ENCODE assay signal across 8 cellular contexts in genomic region chr16:90019543-90020259, GRCh38. TPM values are rescaled to one million over a fixed set of nuclear protein-coding genes. Genes with fewer than 3 reads are reported as not detected.
DNase-seq lines count a peak whose midpoint lies in the region; ATAC-seq, FAIRE-seq and TF ChIP-seq lines count a peak whose summit lies in the region.

No MANE protein-coding gene starts in this region.

- H3K4me1 ChIP-seq in BLaER1 treated with 17β-estradiol and CSF1 and Interleukin-3, amounts not matched to agents 10 nM and 100 nM: peaks cover 36 to 62% (median 50%) of the 10 kb centered on the region in 10 experiments
- H3K4me1 ChIP-seq in HEK293 (ENCODE audit: control insufficient read depth, insufficient read depth, low read length) (peaks cover 20% of the 10 kb centered on the region), RWPE2 (ENCODE audit: insufficient read depth, poor library complexity, severe bottlenecking) (peaks cover 19% of the 10 kb centered on the region), iPS DF 6.9 (ENCODE audit: control insufficient read depth, insufficient read depth, low read length) (peaks cover 6% of the 10 kb centered on the region; the same call in 1 of the 2 replicates), small intestine (ENCODE audit: control insufficient read depth in 2 of 2, insufficient read depth in 1 of 2, low read depth in 1 of 2, low read length in 1 of 2) (peaks cover 0 to 4% of the 10 kb centered on the region in 2 donors)

- WGBS in iPS DF 6.9 (ENCODE audit: insufficient coverage, insufficient read length): no CpG with 5 or more reads among the region's 57 CpGs
- 0 to 8% (median 2%) methylated on average over 22 to 57 of the region's 57 CpGs for WGBS in small intestine, 3 donors

- CTCF ChIA-PET in HEK293 (lab: Yijun Ruan, JAX): interaction anchor here (0.8 to 1.7 kb wide), 6 partner anchors 11 to 320 kb away, joined by 3 to 6 read pairs (median 3); no protein-coding TSS in a partner anchor

- no peak for DNase-seq in RWPE2 (ENCODE audit: low spot score)
- peak; percentile 78 for DNase-seq in amniotic epithelial cell (ENCODE audit: low read depth)
- DNase-seq in iPS DF 6.9 (ENCODE audit: low read depth, low spot score): no peak
- no peak for DNase-seq in small intestine

- peak overlapping the region in 9 of 11 experiments; percentile 40 to 78 (median 63); a peak in 15 of 22 replicates for H3K9ac ChIP-seq in BLaER1 treated with 17β-estradiol and CSF1 and Interleukin-3, amounts not matched to agents 10 nM and 100 nM

- H3K36me3 ChIP-seq in BLaER1 treated with 17β-estradiol and CSF1 and Interleukin-3, amounts not matched to agents 10 nM and 100 nM: no peaks in the 10 kb centered on the region
- H3K36me3 ChIP-seq in HEK293 (ENCODE audit: control insufficient read depth in 2 of 2, insufficient read depth in 1 of 2, low read length in 2 of 2): peaks cover 0 to 13% of the 10 kb centered on the region in 2 experiments; a peak in 2 of 3 replicates
- no peaks in the 10 kb centered on the region for H3K36me3 ChIP-seq in RWPE2 (ENCODE audit: low read depth)
- no peaks in the 10 kb centered on the region; the same call in 1 of the 2 replicates for H3K36me3 ChIP-seq in iPS DF 6.9 (ENCODE audit: control insufficient read depth, insufficient read depth, low read length)
- H3K36me3 ChIP-seq in small intestine (ENCODE audit: control insufficient read depth in 2 of 2, insufficient read depth in 2 of 2, low read length in 2 of 2): no peaks in the 10 kb centered on the region

- H3K9me3 ChIP-seq in BLaER1 treated with 17β-estradiol and CSF1 and Interleukin-3, amounts not matched to agents 10 nM and 100 nM (replicated peaks in 1 of 11): no peaks in the 10 kb centered on the region
- no peaks in the 10 kb centered on the region for H3K9me3 ChIP-seq in HEK293 (ENCODE audit: control insufficient read depth, insufficient read depth, low read depth, low read length)
- no peaks in the 10 kb centered on the region for H3K9me3 ChIP-seq in RWPE2 (ENCODE audit: severe bottlenecking)
- no peaks in the 10 kb centered on the region for H3K9me3 ChIP-seq in iPS DF 6.9 (ENCODE audit: control insufficient read depth, insufficient read depth, low read length)
- H3K9me3 ChIP-seq in small intestine (ENCODE audit: control insufficient read depth, low read depth): no peaks in the 10 kb centered on the region

- peak; percentile 10 for ATAC-seq in RWPE2 (ENCODE audit: low read depth)
- ATAC-seq in GM21381 (IDR thresholded peaks at IDR 0.05; ENCODE audit: unreplicated experiment): no peak
- ATAC-seq in GM21529 (IDR thresholded peaks at IDR 0.05; ENCODE audit: unreplicated experiment): no peak

- peak overlapping the region; percentile 64 to 75 (median 67) for H3K4me3 ChIP-seq in BLaER1 treated with 17β-estradiol and CSF1 and Interleukin-3, amounts not matched to agents 10 nM and 100 nM
- H3K4me3 ChIP-seq in HEK293 (ENCODE audit: low read depth, low read length) (peak overlapping the region; percentile 48), RWPE2 (ENCODE audit: severe bottlenecking) (peak overlapping the region; percentile 87), iPS DF 6.9 (ENCODE audit: low read length) (peak overlapping the region; percentile 68; the same call in 1 of the 2 replicates), small intestine (ENCODE audit: low read depth in 1 of 2, low read length in 2 of 2) (peak overlapping the region; percentile 42 to 67)

- FAIRE-seq in small intestine (lab: Jason Lieb, UNC): no peak

- peaks cover 19 to 55% (median 40%) of the 10 kb centered on the region in 11 experiments for H3K27me3 ChIP-seq in BLaER1 treated with 17β-estradiol and CSF1 and Interleukin-3, amounts not matched to agents 10 nM and 100 nM
- no peaks in the 10 kb centered on the region for H3K27me3 ChIP-seq in RWPE2 (ENCODE audit: insufficient read depth, poor library complexity, severe bottlenecking)
- no peaks in the 10 kb centered on the region for H3K27me3 ChIP-seq in iPS DF 6.9 (ENCODE audit: control insufficient read depth, insufficient read depth, low read length)
- no peaks in the 10 kb centered on the region for H3K27me3 ChIP-seq in small intestine (ENCODE audit: control insufficient read depth in 2 of 2, insufficient read depth in 2 of 2, low read length in 2 of 2)

- POLR2A ChIA-PET in HEK293 (lab: Yijun Ruan, JAX): interaction anchor here (1.1 to 3.3 kb wide), 3 partner anchors 15 to 97 kb away, joined by 3 to 14 read pairs (median 3); partner anchors contain the start of gene TUBB3

- peaks cover 0 to 29% (median 9%) of the 10 kb centered on the region in 11 experiments; a peak in 10 of 22 replicates for H4K20me1 ChIP-seq in BLaER1 treated with 17β-estradiol and CSF1 and Interleukin-3, amounts not matched to agents 10 nM and 100 nM

- TF ChIP-seq CTCF in HEK293 (tag by site-specific recombination; IDR thresholded peaks at IDR 0.05): peak; percentile 31; the same call in 1 of the 2 replicates
- TF ChIP-seq CTCF in RWPE2 (IDR thresholded peaks at IDR 0.05; ENCODE audit: poor library complexity, severe bottlenecking): peak; percentile 95

- no peak overlapping the region; a peak in 2 of 22 replicates for H3K27ac ChIP-seq in BLaER1 treated with 17β-estradiol and CSF1 and Interleukin-3, amounts not matched to agents 10 nM and 100 nM
- H3K27ac ChIP-seq in HEK293 (ENCODE audit: extremely low read depth, low read depth, low read length) (peak overlapping the region; percentile 84), RWPE2 (ENCODE audit: poor library complexity, severe bottlenecking) (peak overlapping the region; percentile 61), iPS DF 6.9 (ENCODE audit: low read length) (no peak overlapping the region), small intestine (ENCODE audit: low read depth in 1 of 2, low read length in 1 of 2) (no peak overlapping the region)

- H3K4me2 ChIP-seq in BLaER1 treated with 17β-estradiol and CSF1 and Interleukin-3, amounts not matched to agents 10 nM and 100 nM: peak overlapping the region; percentile 87 to 99 (median 98)

TF ChIP-seq in HEK293, 187 proteins besides CTCF, POLR2A, EP300 and RAD21 (continues in another document):
- TF ChIP-seq ZSCAN30 (tag by site-specific recombination; IDR thresholded peaks at IDR 0.05): no peak
- no peak for TF ChIP-seq ZNF239 (tag by site-specific recombination; IDR thresholded peaks at IDR 0.05)
- no peak for TF ChIP-seq BCL6B (tag by site-specific recombination; IDR thresholded peaks at IDR 0.05)
- TF ChIP-seq ZNF426 (tag by site-specific recombination; IDR thresholded peaks at IDR 0.05): no peak
- TF ChIP-seq ZEB2 (tag by site-specific recombination; IDR thresholded peaks at IDR 0.05): peak; percentile 83
- no peak for TF ChIP-seq BCL11B (tag by site-specific recombination; IDR thresholded peaks at IDR 0.05; ENCODE audit: low read depth)
- TF ChIP-seq ZBTB7A (tag by site-specific recombination; IDR thresholded peaks at IDR 0.05; ENCODE audit: low read depth): 0 out of 2 replicates have a peak, but pooled peaks have one; percentile 39
- TF ChIP-seq ZIC2 (tag by site-specific recombination; IDR thresholded peaks at IDR 0.05): peak; percentile 78
- peak; percentile 90 for TF ChIP-seq ZBTB8A (tag by site-specific recombination; IDR thresholded peaks at IDR 0.05)
- TF ChIP-seq KLF9 (tag by site-specific recombination; IDR thresholded peaks at IDR 0.05; ENCODE audit: low read depth): peak; percentile 59; the same call in 1 of the 2 replicates
- no peak for TF ChIP-seq ZNF223 (tag by site-specific recombination; IDR thresholded peaks at IDR 0.05)
- TF ChIP-seq ZNF19 (tag by site-specific recombination; IDR thresholded peaks at IDR 0.05; ENCODE audit: low read depth): no peak
- TF ChIP-seq ZNF16 (tag by site-specific recombination; IDR thresholded peaks at IDR 0.05; ENCODE audit: low read depth): no peak
- TF ChIP-seq PATZ1 (tag by site-specific recombination; IDR thresholded peaks at IDR 0.05): peak; percentile 78
- no peak for TF ChIP-seq ZNF26 (tag by site-specific recombination; IDR thresholded peaks at IDR 0.05)

RNA-seq across cellular contexts. Expression of gene DBNDD1, which starts 0.4 kb away (rescaled TPM):
- polyA plus RNA-seq in small intestine: 1 to 10 TPM in 1 of 3 donors, under 1 TPM in 1, not detected in 1; 0.67 to 2.2 TPM

RNA-seq across cellular contexts. Expression of gene PRDM7, which starts 57.4 kb away (rescaled TPM):
- polyA plus RNA-seq in small intestine: not detected

Comparison
In these comparisons a context has a peak if more than half of its experiments do, and no peak if none do; other contexts are left out.
1. H3K27ac ChIP-seq: peak in HEK293 (single experiment) and RWPE2 (single experiment); none in BLaER1 treated with 17β-estradiol and CSF1 and Interleukin-3, amounts not matched to agents 10 nM and 100 nM (0 of 11), iPS DF 6.9 (single experiment) and small intestine (0 of 2).
2. Peak in every context shown above with its lines, with median percentiles within 50 percentile points of each other: H3K4me3 ChIP-seq.